ENCODE assay signal across 1 cellular context in the genomic region with DNA sequence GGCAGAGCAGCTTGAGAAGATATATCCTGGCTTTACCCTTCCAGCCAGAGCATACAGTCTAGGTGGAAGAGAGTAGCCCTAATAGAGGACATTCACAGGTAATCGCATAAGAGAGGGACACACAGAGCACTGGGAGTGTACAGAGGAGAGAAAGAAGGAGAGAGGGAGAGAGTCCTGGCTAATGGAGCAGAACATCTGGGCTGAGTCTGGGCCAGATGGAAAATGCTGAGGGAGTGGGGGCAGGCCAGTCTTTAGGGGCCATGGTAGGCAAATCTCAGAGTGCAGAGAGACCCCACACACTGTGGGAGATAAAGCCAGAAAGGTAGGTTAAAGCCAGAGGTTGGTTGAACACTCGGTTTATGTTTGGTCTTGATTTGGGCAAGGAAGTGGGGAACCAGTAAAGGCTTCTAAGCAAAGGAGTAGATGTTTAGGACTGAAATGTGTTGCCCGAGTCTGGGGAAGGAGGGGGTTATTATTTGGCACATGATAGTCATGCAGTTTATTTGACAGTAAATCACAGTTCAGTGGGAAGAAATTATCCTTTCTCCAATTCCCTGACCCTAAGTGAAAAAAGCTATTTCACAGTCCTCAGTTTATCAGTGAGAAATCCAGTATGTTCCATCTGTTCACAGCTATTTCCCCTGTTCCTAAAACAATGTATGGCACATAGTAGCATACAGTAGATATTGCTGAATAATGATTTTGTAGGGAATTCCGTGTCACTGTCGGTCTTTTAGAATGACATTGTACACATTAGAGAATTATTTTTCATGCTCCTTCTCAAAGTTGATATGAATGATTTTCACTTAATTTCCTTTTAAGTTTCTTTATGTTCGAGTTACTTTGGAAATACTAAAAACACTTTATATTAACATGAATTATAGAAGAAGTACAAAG.
TF ChIP-seq lines count a peak whose summit lies in the region.

No MANE protein-coding gene starts in this region.

TF ChIP-seq in GM23338, 12 proteins besides CTCF, POLR2A, EP300 and RAD21 (continued from another document):
- TF ChIP-seq ZNF462 (CRISPR knock-in tag; IDR thresholded peaks at IDR 0.05) (no peak), ZNF331 (CRISPR knock-in tag; IDR thresholded peaks at IDR 0.05; ENCODE audit: low read depth) (no peak), POLR2AphosphoS5 (IDR thresholded peaks at IDR 0.05; ENCODE audit: low read depth) (no peak)
